13 cellular contexts compared by ENCODE assay signal in genomic region chr5:6328173-6328572, GRCh38. TPM values are rescaled to one million over a fixed set of nuclear protein-coding genes. Genes with fewer than 3 reads are reported as not detected.
A peak's percentile ranks its signal among the peaks of the same experiment; 100 is the strongest.
DNase-seq lines count a peak whose midpoint lies in the region; ATAC-seq, FAIRE-seq and TF ChIP-seq lines count a peak whose summit lies in the region.
"Had no signal": no experiment of that assay in that cellular context is flagged by ENCODE, and none has a peak within 500 bp of the region (broad histone marks: within the 10 kb centered on the region; RNA-seq: fewer than 3 reads in every experiment).

No MANE protein-coding gene starts in this region.

- H3K4me2 ChIP-seq in astrocyte (ENCODE audit: low read length) (no peak overlapping the region), HepG2 (ENCODE audit: low read depth, low read length) (no peak overlapping the region)

- H3K36me3 ChIP-seq in astrocyte (ENCODE audit: insufficient read depth, low read length) (no peaks in the 10 kb centered on the region), HepG2 (replicated peaks in 1 of 2; ENCODE audit: control insufficient read depth in 1 of 2, insufficient read depth in 2 of 2, low read length in 2 of 2) (no peaks in the 10 kb centered on the region)
- H3K36me3 ChIP-seq: thoracic aorta had no signal

- H3K79me2 ChIP-seq in astrocyte (ENCODE audit: insufficient read depth, low read length) = no peaks in the 10 kb centered on the region
- H3K79me2 ChIP-seq in HepG2 (ENCODE audit: insufficient read depth, low read length) = no peaks in the 10 kb centered on the region

- WGBS in HepG2 (ENCODE audit: low lambda C conversion rate) = 42% methylated on average over 3 of the region's 3 CpGs

- H4K20me1 ChIP-seq in astrocyte (ENCODE audit: insufficient read depth, low read length) (no peaks in the 10 kb centered on the region), HepG2 (ENCODE audit: insufficient read depth, low read length) (no peaks in the 10 kb centered on the region)

- H3K4me3 ChIP-seq in astrocyte (ENCODE audit: insufficient read depth, low read depth, low read length) (no peak overlapping the region), HepG2 (replicated peaks in 1 of 3; ENCODE audit: insufficient read depth in 1 of 3, low read depth in 2 of 3, low read length in 3 of 3) (no peak overlapping the region)
- H3K4me3 ChIP-seq: thoracic aorta had no signal

- POLR2A ChIA-PET in HepG2 (lab: Yijun Ruan, JAX) = no interaction called here

- no TSS peak for BruUV-seq in HepG2 (replicated peaks; lab: Mats Ljungman, UMichigan)

- peaks cover 4% of the 10 kb centered on the region for H3K9me3 Mint-ChIP-seq in astrocyte (ENCODE audit: unreplicated experiment)

- TF ChIP-seq RAD21 in HepG2 (CRISPR knock-in tag; IDR thresholded peaks at IDR 0.05) = no peak

- TF ChIP-seq CTCF in astrocyte (IDR thresholded peaks at IDR 0.05; ENCODE audit: insufficient read depth, low read depth, low read length) (no peak), HepG2 (CRISPR knock-in tag; IDR thresholded peaks at IDR 0.05) (no peak)

- FAIRE-seq in astrocyte (lab: Jason Lieb, UNC) = no peak
- no peak for FAIRE-seq in HepG2 (lab: Jason Lieb, UNC)
- FAIRE-seq: TTC549 had no signal

- H3K27me3 ChIP-seq in astrocyte (ENCODE audit: insufficient read depth, low read length) (no peaks in the 10 kb centered on the region), HepG2 (ENCODE audit: control insufficient read depth in 1 of 2, insufficient read depth in 2 of 2, low read length in 2 of 2) (peaks cover 0 to 1% of the 10 kb centered on the region in 2 experiments; a peak in 2 of 5 replicates)

- H3K27ac ChIP-seq in astrocyte (ENCODE audit: low read depth, low read length) = no peak overlapping the region
- H3K27ac ChIP-seq in HepG2 (ENCODE audit: extremely low read length, insufficient read depth, low read length) = no peak overlapping the region
- H3K27ac ChIP-seq: 22Rv1, thoracic aorta had no signal

- peak; percentile 39 for DNase-seq in DMS 273 (lab: John Stamatoyannopoulos, UW; ENCODE audit: unreplicated experiment)
- no peak for DNase-seq in DMS 273 treated with DMSO at 0.1 percent for 48 hours (lab: John Stamatoyannopoulos, UW)
- peak; percentile 54 for DNase-seq in LoVo (ENCODE audit: low spot score)
- DNase-seq in astrocyte (ENCODE audit: low read depth) = peak; percentile 0
- DNase-seq in HepG2 (ENCODE audit: low spot score) = peak; percentile 12
- no peak for DNase-seq in NCI-H446 (lab: John Stamatoyannopoulos, UW)
- DNase-seq: NCI-H2029 treated with DMSO at 0.1 percent for 48 hours; stimulated activated CD4-positive, alpha-beta T cell treated with anti-CD3 and anti-CD28 coated beads, Interleukin-12 subunit alpha, Interleukin-12 subunit beta, amount 100 ng/mL, for 4 hours had no signal

- intact Hi-C loops in HepG2 (cut with micrococcal nuclease; ENCODE audit: unreplicated experiment) = no loop called here

- ATAC-seq in HepG2 (peak; percentile 41; the same call in 1 of the 3 replicates), HG02884 (IDR thresholded peaks at IDR 0.05; ENCODE audit: unreplicated experiment) (no peak), GM18870 (IDR thresholded peaks at IDR 0.05; ENCODE audit: unreplicated experiment) (no peak)

- H2AFZ ChIP-seq in astrocyte (ENCODE audit: low read depth, low read length) (no peak overlapping the region), HepG2 (ENCODE audit: low read length) (no peak overlapping the region)

- no peak overlapping the region for H3K4me3 Mint-ChIP-seq in astrocyte (ENCODE audit: unreplicated experiment)

- CTCF ChIA-PET in HepG2 (lab: Yijun Ruan, JAX; ENCODE audit: low intra/inter-chr PET ratio, low total read pairs) = no interaction called here

- TF ChIP-seq EP300 in HepG2 (IDR thresholded peaks at IDR 0.05; ENCODE audit: low read depth in 2 of 2, low read length in 2 of 2) = no peak
- TF ChIP-seq EP300 in HepG2 (CRISPR knock-in tag; IDR thresholded peaks at IDR 0.05; ENCODE audit: borderline replicate concordance) = no peak

- H3K27me3 Mint-ChIP-seq in astrocyte (ENCODE audit: low read depth, unreplicated experiment) = peaks cover 33% of the 10 kb centered on the region

- no peak for TF ChIP-seq POLR2A in HepG2 (IDR thresholded peaks at IDR 0.05; ENCODE audit: insufficient read depth in 1 of 2, low read depth in 2 of 2, low read length in 2 of 2)

- no peaks in the 10 kb centered on the region for H3K4me1 Mint-ChIP-seq in astrocyte (ENCODE audit: low read depth, unreplicated experiment)

- H3K36me3 Mint-ChIP-seq in astrocyte (ENCODE audit: low read depth, unreplicated experiment) = no peaks in the 10 kb centered on the region

- H3K9me3 ChIP-seq in astrocyte (ENCODE audit: insufficient read depth, low read depth, low read length) (peaks cover 5% of the 10 kb centered on the region), HepG2 (ENCODE audit: low read length) (peaks cover 6% of the 10 kb centered on the region; the same call in 1 of the 2 replicates)

- in situ Hi-C loops in HepG2 (cut with HindIII; ENCODE audit: extremely low pct_ligation_motif_present, low pct_unique_long_range_greater_than_20kb) = no loop called here

- no peaks in the 10 kb centered on the region for H3K4me1 ChIP-seq in astrocyte (ENCODE audit: insufficient read depth, low read length)
- no peaks in the 10 kb centered on the region for H3K4me1 ChIP-seq in HepG2 (ENCODE audit: insufficient read depth, low read length)

- H3K9ac ChIP-seq in astrocyte (ENCODE audit: low read length) (no peak overlapping the region), HepG2 (ENCODE audit: insufficient read depth, low read depth, low read length) (no peak overlapping the region)

- H3K27ac Mint-ChIP-seq in astrocyte (ENCODE audit: unreplicated experiment) = no peak overlapping the region

TF ChIP-seq in HepG2, 621 proteins besides CTCF, POLR2A, EP300 and RAD21 (continues in another document):
- TF ChIP-seq, protein P1, sequence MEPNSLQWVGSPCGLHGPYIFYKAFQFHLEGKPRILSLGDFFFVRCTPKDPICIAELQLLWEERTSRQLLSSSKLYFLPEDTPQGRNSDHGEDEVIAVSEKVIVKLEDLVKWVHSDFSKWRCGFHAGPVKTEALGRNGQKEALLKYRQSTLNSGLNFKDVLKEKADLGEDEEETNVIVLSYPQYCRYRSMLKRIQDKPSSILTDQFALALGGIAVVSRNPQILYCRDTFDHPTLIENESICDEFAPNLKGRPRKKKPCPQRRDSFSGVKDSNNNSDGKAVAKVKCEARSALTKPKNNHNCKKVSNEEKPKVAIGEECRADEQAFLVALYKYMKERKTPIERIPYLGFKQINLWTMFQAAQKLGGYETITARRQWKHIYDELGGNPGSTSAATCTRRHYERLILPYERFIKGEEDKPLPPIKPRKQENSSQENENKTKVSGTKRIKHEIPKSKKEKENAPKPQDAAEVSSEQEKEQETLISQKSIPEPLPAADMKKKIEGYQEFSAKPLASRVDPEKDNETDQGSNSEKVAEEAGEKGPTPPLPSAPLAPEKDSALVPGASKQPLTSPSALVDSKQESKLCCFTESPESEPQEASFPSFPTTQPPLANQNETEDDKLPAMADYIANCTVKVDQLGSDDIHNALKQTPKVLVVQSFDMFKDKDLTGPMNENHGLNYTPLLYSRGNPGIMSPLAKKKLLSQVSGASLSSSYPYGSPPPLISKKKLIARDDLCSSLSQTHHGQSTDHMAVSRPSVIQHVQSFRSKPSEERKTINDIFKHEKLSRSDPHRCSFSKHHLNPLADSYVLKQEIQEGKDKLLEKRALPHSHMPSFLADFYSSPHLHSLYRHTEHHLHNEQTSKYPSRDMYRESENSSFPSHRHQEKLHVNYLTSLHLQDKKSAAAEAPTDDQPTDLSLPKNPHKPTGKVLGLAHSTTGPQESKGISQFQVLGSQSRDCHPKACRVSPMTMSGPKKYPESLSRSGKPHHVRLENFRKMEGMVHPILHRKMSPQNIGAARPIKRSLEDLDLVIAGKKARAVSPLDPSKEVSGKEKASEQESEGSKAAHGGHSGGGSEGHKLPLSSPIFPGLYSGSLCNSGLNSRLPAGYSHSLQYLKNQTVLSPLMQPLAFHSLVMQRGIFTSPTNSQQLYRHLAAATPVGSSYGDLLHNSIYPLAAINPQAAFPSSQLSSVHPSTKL (CRISPR knock-in tag; IDR thresholded peaks at IDR 0.05) = peak; percentile 23; the same call in 1 of the 2 replicates
- peak; percentile 84; the same call in 1 of the 2 replicates for TF ChIP-seq WIZ (CRISPR knock-in tag; IDR thresholded peaks at IDR 0.05)
- TF ChIP-seq, protein P2, sequence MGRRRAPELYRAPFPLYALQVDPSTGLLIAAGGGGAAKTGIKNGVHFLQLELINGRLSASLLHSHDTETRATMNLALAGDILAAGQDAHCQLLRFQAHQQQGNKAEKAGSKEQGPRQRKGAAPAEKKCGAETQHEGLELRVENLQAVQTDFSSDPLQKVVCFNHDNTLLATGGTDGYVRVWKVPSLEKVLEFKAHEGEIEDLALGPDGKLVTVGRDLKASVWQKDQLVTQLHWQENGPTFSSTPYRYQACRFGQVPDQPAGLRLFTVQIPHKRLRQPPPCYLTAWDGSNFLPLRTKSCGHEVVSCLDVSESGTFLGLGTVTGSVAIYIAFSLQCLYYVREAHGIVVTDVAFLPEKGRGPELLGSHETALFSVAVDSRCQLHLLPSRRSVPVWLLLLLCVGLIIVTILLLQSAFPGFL (CRISPR knock-in tag; IDR thresholded peaks at IDR 0.05) = no peak

RNA-seq across cellular contexts. Expression of gene MED10, which starts 50.2 kb away (rescaled TPM):
- total RNA-seq in astrocyte (40.8 and 49.3 TPM in 2 replicates), HepG2 (2016; rRNA removed; fragmentation: Illumina TruSeq; extraction: Trizol) (11.2 and 13.2 TPM in 2 replicates)
- 3.7 and 4.1 TPM in 2 replicates for total RNA-seq in HepG2 (2016; cell fraction: cytosol; rRNA removed; fragmentation: Illumina TruSeq; extraction: Trizol; ENCODE audit: low read depth)
- total RNA-seq in HepG2 (2016; cell fraction: insoluble cytoplasmic fraction; rRNA removed; fragmentation: Illumina TruSeq; extraction: Trizol) = 10.9 and 11.7 TPM in 2 replicates
- total RNA-seq in HepG2 (2016; cell fraction: membrane; rRNA removed; fragmentation: Illumina TruSeq; extraction: Trizol) = 7.8 and 8.2 TPM in 2 replicates
- total RNA-seq in HepG2 (2016; cell fraction: nucleus; rRNA removed; fragmentation: Illumina TruSeq; extraction: Trizol) = 13.7 and 13.9 TPM in 2 replicates
- polyA plus RNA-seq in HepG2 (2011; rRNA removed) = 23.7 and 24.4 TPM in 2 replicates
- polyA plus RNA-seq in HepG2 (2011; cell fraction: cytosol; rRNA removed) = 23.9 and 24.1 TPM in 2 replicates
- 26.0 and 30.0 TPM in 2 replicates for polyA plus RNA-seq in HepG2 (2011; cell fraction: nucleus; rRNA removed)
- 27.4 and 34.1 TPM in 2 replicates for polyA plus RNA-seq in HepG2 (2012)
- polyA plus RNA-seq in HepG2 (2016; cell fraction: cytosol; fragmentation: Illumina TruSeq; extraction: Trizol; ENCODE audit: low read depth) = 9.0 and 10.1 TPM in 2 replicates
- 34.9 and 37.5 TPM in 2 replicates for polyA plus RNA-seq in HepG2 (2016; cell fraction: insoluble cytoplasmic fraction; fragmentation: Illumina TruSeq; extraction: Trizol; ENCODE audit: low read depth)
- 10.9 and 13.7 TPM in 2 replicates for polyA plus RNA-seq in HepG2 (2016; cell fraction: membrane; fragmentation: Illumina TruSeq; extraction: Trizol; ENCODE audit: low read depth)
- polyA plus RNA-seq in HepG2 (2016; cell fraction: nucleus; fragmentation: Illumina TruSeq; extraction: Trizol; ENCODE audit: insufficient read depth, low read depth) = 25.8 and 28.5 TPM in 2 replicates
- polyA minus RNA-seq in HepG2 (2011; rRNA and poly(A)+ RNA removed; ENCODE audit: low replicate concordance) = 7.4 and 12.3 TPM in 2 replicates
- polyA minus RNA-seq in HepG2 (2011; cell fraction: cytosol; rRNA and poly(A)+ RNA removed) = 5.0 and 5.5 TPM in 2 replicates
- 31.8 and 34.8 TPM in 2 replicates for polyA minus RNA-seq in HepG2 (2011; cell fraction: nucleus; rRNA and poly(A)+ RNA removed)

Comparison
In these comparisons a context has a peak if more than half of its experiments do, and no peak if none do; other contexts are left out.
1. DNase-seq: peak in DMS 273 (single experiment), LoVo (single experiment), astrocyte (single experiment) and HepG2 (single experiment); none in DMS 273 treated with DMSO at 0.1 percent for 48 hours (single experiment) and NCI-H446 (0 of 2).